8 cellular contexts compared by ENCODE assay signal in genomic region chr9:116450378-116451139, GRCh38.
DNase-seq lines count a peak whose midpoint lies in the region; ATAC-seq, FAIRE-seq and TF ChIP-seq lines count a peak whose summit lies in the region.

No MANE protein-coding gene starts in this region.

- no peak for TF ChIP-seq POLR2A in GM12892 (IDR thresholded peaks at IDR 0.05; ENCODE audit: low read depth, low read length)
- TF ChIP-seq POLR2A in gastroesophageal sphincter (IDR thresholded peaks at IDR 0.05), result no peak

- TF ChIP-seq CTCF in gastroesophageal sphincter (IDR thresholded peaks at IDR 0.05), result no peak

- DNase-seq in GM12892 (ENCODE audit: insufficient read length) (no peak), H4 (ENCODE audit: low spot score) (peak; percentile 63), M059J (ENCODE audit: low read depth) (peak; percentile 78), kidney glomerular epithelial cell (lab: John Stamatoyannopoulos, UW) (peak; percentile 99), T-cell (no peak), pons (ENCODE audit: low spot score) (no peak)
- DNase-seq in stimulated activated CD4-positive, alpha-beta T cell treated with anti-CD3 and anti-CD28 coated beads, Interleukin-4, amount 100 ng/mL, for 1 hour, result no peak

- H3K4me3 ChIP-seq in gastroesophageal sphincter, result no peak overlapping the region

- no peaks in the 10 kb centered on the region for H3K36me3 ChIP-seq in gastroesophageal sphincter

- no peak for TF ChIP-seq EP300 in gastroesophageal sphincter (IDR thresholded peaks at IDR 0.05)

- H3K4me3 Mint-ChIP-seq in T-cell, result no peak overlapping the region

- H3K36me3 Mint-ChIP-seq in T-cell, result peaks cover 12% of the 10 kb centered on the region

- no peak overlapping the region for H3K27ac ChIP-seq in gastroesophageal sphincter

- POLR2A ChIA-PET in T-cell (lab: Charles Lee), result no interaction called here

- H3K27me3 ChIP-seq in gastroesophageal sphincter, result no peaks in the 10 kb centered on the region

- ATAC-seq in T-cell (replicated peaks in 1 of 4) (no peak), gastroesophageal sphincter (no peak)

- H3K27me3 Mint-ChIP-seq in T-cell, result no peaks in the 10 kb centered on the region

- WGBS in gastroesophageal sphincter (ENCODE audit: low coverage in 1 of 2), 2 donors, result 32 to 35% methylated on average over 2 to 3 of the region's 3 CpGs

- H3K4me1 ChIP-seq in gastroesophageal sphincter, result peaks cover 0 to 12% (median 0%) of the 10 kb centered on the region in 3 donors

- no peaks in the 10 kb centered on the region for H3K4me1 Mint-ChIP-seq in T-cell

- no peaks in the 10 kb centered on the region for H3K9me3 Mint-ChIP-seq in T-cell

- CTCF ChIA-PET in T-cell (lab: Charles Lee), result no interaction called here

- peak; percentile 73 for FAIRE-seq in GM12892 (lab: Jason Lieb, UNC)

- no peaks in the 10 kb centered on the region for H3K9me3 ChIP-seq in gastroesophageal sphincter

- no peak overlapping the region for H3K27ac Mint-ChIP-seq in T-cell

Comparison
In these comparisons a context has a peak if more than half of its experiments do, and no peak if none do; other contexts are left out.
1. DNase-seq: peak in H4 (single experiment), M059J (single experiment) and kidney glomerular epithelial cell (single experiment); none in GM12892 (single experiment), T-cell (0 of 34), stimulated activated CD4-positive, alpha-beta T cell treated with anti-CD3 and anti-CD28 coated beads, Interleukin-4, amount 100 ng/mL, for 1 hour (single experiment) and pons (single experiment).